In the genomic region with DNA sequence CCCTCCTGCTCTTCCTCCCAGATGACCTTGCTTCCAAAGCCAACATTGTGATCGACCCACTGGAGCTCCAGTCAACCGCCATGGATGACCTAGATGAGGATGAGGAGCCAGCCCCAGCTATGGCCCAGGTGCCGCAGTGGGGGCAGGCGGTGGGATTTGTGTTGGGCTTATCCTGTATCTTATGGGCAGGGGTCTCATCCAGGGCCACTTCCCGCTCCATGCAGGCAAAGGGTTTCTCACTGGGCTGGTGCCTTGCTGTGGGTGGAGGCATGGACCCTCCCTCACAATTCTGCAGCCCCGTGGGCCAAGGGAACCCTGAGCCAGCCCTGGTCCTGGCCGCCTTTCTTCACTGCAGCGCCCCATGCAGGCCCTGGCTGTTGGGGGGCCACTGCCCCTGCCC, we compare ENCODE assay signal across 19 cellular contexts. TPM values are rescaled to one million over a fixed set of nuclear protein-coding genes. Genes with fewer than 3 reads are reported as not detected.
A peak's percentile ranks its signal among the peaks of the same experiment; 100 is the strongest.
DNase-seq lines count a peak whose midpoint lies in the region; ATAC-seq, FAIRE-seq and TF ChIP-seq lines count a peak whose summit lies in the region.
"Had no signal": no experiment of that assay in that cellular context is flagged by ENCODE, and none has a peak within 500 bp of the region (broad histone marks: within the 10 kb centered on the region; RNA-seq: fewer than 3 reads in every experiment).

No MANE protein-coding gene starts in this region.

- no peaks in the 10 kb centered on the region for H3K9me3 Mint-ChIP-seq in stimulated activated memory B cell treated with anti-CD40 and anti-IgM and Interleukin-4, amounts not matched to agents 10 μg/mL and 1 μg/mL and 100 μg/mL, for 72 hours
- H3K9me3 Mint-ChIP-seq: CD14-positive monocyte; CD8-positive, alpha-beta T cell; GM23338; H9 had no signal

- ATAC-seq in stimulated activated memory B cell treated with anti-CD40 and anti-IgM and Interleukin-4, amounts not matched to agents 10 μg/mL and 1 μg/mL and 100 μg/mL, for 72 hours = no peak
- no peak for ATAC-seq in GM21529 (IDR thresholded peaks at IDR 0.05; ENCODE audit: unreplicated experiment)
- ATAC-seq: A549; CD8-positive, alpha-beta T cell; GM23338 had no signal

- CTCF ChIA-PET in H1 (lab: Charles Lee; ENCODE audit: partially characterized antibody) = interaction anchor here (1.7 to 9.7 kb wide), 5 partner anchors 8 to 136 kb away, joined by 4 to 127 read pairs (median 54); partner anchors contain the start of genes AMIGO3 and GMPPB

- H2AFZ ChIP-seq in H1 (ENCODE audit: low read length) = no peak overlapping the region
- H2AFZ ChIP-seq: GM23338 had no signal

- no peak overlapping the region for H2BK20ac ChIP-seq in H1 (ENCODE audit: low read length)

- no peak for FAIRE-seq in H1 (lab: Jason Lieb, UNC)
- FAIRE-seq: A549, D721Med, G401.6, GM12891 had no signal

- no peak for TF ChIP-seq EP300 in H1 (IDR thresholded peaks at IDR 0.05; ENCODE audit: borderline replicate concordance in 1 of 2, low read depth in 2 of 2, low read length in 2 of 2)

- peaks cover 4 to 5% (median 5%) of the 10 kb centered on the region in 4 experiments; a peak in 5 of 8 replicates for H3K36me3 ChIP-seq in H1 (ENCODE audit: control insufficient read depth in 2 of 4, insufficient read depth in 4 of 4, low read length in 3 of 4)
- H3K36me3 ChIP-seq: BE2C had no signal

- peak overlapping the region; percentile 15 for H3K27ac Mint-ChIP-seq in stimulated activated memory B cell treated with anti-CD40 and anti-IgM and Interleukin-4, amounts not matched to agents 10 μg/mL and 1 μg/mL and 100 μg/mL, for 72 hours
- H3K27ac Mint-ChIP-seq: CD8-positive, alpha-beta T cell; GM23338 had no signal

- no peak overlapping the region for H3K14ac ChIP-seq in H1 (ENCODE audit: insufficient read length)

- H3K27ac ChIP-seq in H1 (ENCODE audit: low read depth, low read length) = no peak overlapping the region
- H3K27ac ChIP-seq: A549 had no signal

- no peak overlapping the region; the same call in 1 of the 2 replicates for H2BK15ac ChIP-seq in H1 (ENCODE audit: low read length)

- no peaks in the 10 kb centered on the region for H3K79me1 ChIP-seq in H1 (ENCODE audit: low read depth, low read length)

- no peak overlapping the region for H3K4me2 ChIP-seq in H1 (ENCODE audit: insufficient read depth in 1 of 2, low read depth in 2 of 2, low read length in 2 of 2)
- H3K4me2 ChIP-seq: A549, GM23338 had no signal

- H2AK5ac ChIP-seq in H1 (ENCODE audit: low read depth, low read length) = no peak overlapping the region

- H3K4me1 Mint-ChIP-seq in stimulated activated memory B cell treated with anti-CD40 and anti-IgM and Interleukin-4, amounts not matched to agents 10 μg/mL and 1 μg/mL and 100 μg/mL, for 72 hours = peaks cover 14% of the 10 kb centered on the region
- H3K4me1 Mint-ChIP-seq: CD14-positive monocyte had no signal

- no peaks in the 10 kb centered on the region for H3K23me2 ChIP-seq in H1 (ENCODE audit: low read depth, low read length)

- DNase-seq in H1 (ENCODE audit: low read depth in 1 of 2, low spot score in 2 of 2) (no peak), SW480 (ENCODE audit: low spot score) (no peak)
- DNase-seq: BE2C; CD8-positive, alpha-beta T cell; COR-L47; DMS153; DMS79 treated with DMSO at 0.1 percent for 48 hours; EL; H9; KG1 had no signal

- no peak overlapping the region for H3K9ac ChIP-seq in H1 (replicated peaks in 1 of 4; ENCODE audit: extremely low read depth in 1 of 4, low read depth in 3 of 4, low read length in 3 of 4)

- H3K79me2 ChIP-seq in H1 (ENCODE audit: control insufficient read depth in 1 of 2, insufficient read depth in 2 of 2, low read length in 2 of 2) = no peaks in the 10 kb centered on the region

- H3K56ac ChIP-seq in H1 (replicated peaks; ENCODE audit: insufficient read length, low read depth, low read length) = no peak overlapping the region

- H3K18ac ChIP-seq in H1 (ENCODE audit: extremely low read depth, low read length) = no peak overlapping the region

- H2BK5ac ChIP-seq in H1 (ENCODE audit: low read depth, low read length) = 0 out of 2 replicates have a peak overlapping the region, but pooled peaks have one; percentile 35

- no peak for TF ChIP-seq CTCF in H1 (IDR thresholded peaks at IDR 0.05; ENCODE audit: control extremely low read depth in 1 of 3, insufficient read depth in 1 of 3, low read depth in 1 of 3, low read length in 3 of 3)

- peaks cover 0 to 9% (median 5%) of the 10 kb centered on the region in 4 experiments; a peak in 5 of 7 replicates for H3K4me1 ChIP-seq in H1 (replicated peaks in 1 of 4; ENCODE audit: control insufficient read depth in 3 of 4, insufficient read depth in 4 of 4, low read length in 3 of 4)
- H3K4me1 ChIP-seq: A549, BE2C had no signal

- no peak overlapping the region for H4K91ac ChIP-seq in H1 (replicated peaks; ENCODE audit: insufficient read length, low read length)

- no peaks in the 10 kb centered on the region for H3K27me3 Mint-ChIP-seq in stimulated activated memory B cell treated with anti-CD40 and anti-IgM and Interleukin-4, amounts not matched to agents 10 μg/mL and 1 μg/mL and 100 μg/mL, for 72 hours

- H2BK12ac ChIP-seq in H1 (ENCODE audit: low read depth, low read length) = no peak overlapping the region

- no peak for TF ChIP-seq POLR2A in H1 (IDR thresholded peaks at IDR 0.05; ENCODE audit: control extremely low read depth in 1 of 2, low read depth in 2 of 2, low read length in 2 of 2)

- H4K5ac ChIP-seq in H1 (ENCODE audit: insufficient read length, low read depth, low read length) = no peak overlapping the region

- H3K4me3 Mint-ChIP-seq in stimulated activated memory B cell treated with anti-CD40 and anti-IgM and Interleukin-4, amounts not matched to agents 10 μg/mL and 1 μg/mL and 100 μg/mL, for 72 hours = no peak overlapping the region
- H3K4me3 Mint-ChIP-seq: CD14-positive monocyte; CD8-positive, alpha-beta T cell; GM23338; H9 had no signal

- H3K9me3 ChIP-seq in H1 (ENCODE audit: insufficient read depth in 2 of 2, low read depth in 1 of 2, low read length in 1 of 2) = no peaks in the 10 kb centered on the region
- H3K9me3 ChIP-seq: A549, BE2C had no signal

- H3K36me3 Mint-ChIP-seq in stimulated activated memory B cell treated with anti-CD40 and anti-IgM and Interleukin-4, amounts not matched to agents 10 μg/mL and 1 μg/mL and 100 μg/mL, for 72 hours = peaks cover 37% of the 10 kb centered on the region

- no peak overlapping the region for H4K8ac ChIP-seq in H1 (ENCODE audit: extremely low read depth, insufficient read depth, low read length)

- H4K20me1 ChIP-seq in H1 (replicated peaks in 1 of 2; ENCODE audit: control insufficient read depth in 1 of 2, insufficient read depth in 2 of 2, low read length in 2 of 2) = peaks cover 0 to 15% of the 10 kb centered on the region in 2 experiments

- H2BK120ac ChIP-seq in H1 (replicated peaks; ENCODE audit: low read depth, low read length) = no peak overlapping the region

- no peak for TF ChIP-seq RAD21 in H1 (IDR thresholded peaks at IDR 0.05 in 1 of 2, conservative IDR thresholded peaks at IDR 0.05 in 1 of 2; ENCODE audit: low read depth in 2 of 2, low read length in 2 of 2)

- POLR2A ChIA-PET in H1 (lab: Charles Lee; ENCODE audit: partially characterized antibody) = interaction anchor here (5.7 kb wide), 1 partner anchor 14 kb away, joined by 57 read pairs; the partner anchor contains the start of gene AMIGO3

- H3K4ac ChIP-seq in H1 (replicated peaks; ENCODE audit: insufficient read length, low read depth, low read length) = no peak overlapping the region

- no peaks in the 10 kb centered on the region for H3K27me3 ChIP-seq in H1 (replicated peaks in 1 of 4; ENCODE audit: control insufficient read depth in 3 of 4, extremely low read depth in 1 of 4, insufficient read depth in 3 of 4, low read length in 3 of 4)
- H3K27me3 ChIP-seq: BE2C had no signal

- H3K23ac ChIP-seq in H1 (ENCODE audit: insufficient read length) = no peak overlapping the region

- WGBS in H1 (ENCODE audit: extremely low coverage in 1 of 2, insufficient coverage in 1 of 2, insufficient read length in 1 of 2, insufficient replicate concordance in 2 of 2, low coverage in 1 of 2, low lambda C conversion rate in 2 of 2, missing lambda C conversion rate in 1 of 2), 2 experiments = 90% methylated on average over 6 of the region's 8 CpGs; no CpG with 5 or more reads in 1 of the 2 experiments

- no peak overlapping the region for H3K4me3 ChIP-seq in H1 (ENCODE audit: extremely low read depth in 1 of 4, insufficient read depth in 2 of 4, low read depth in 3 of 4, low read length in 4 of 4)
- H3K4me3 ChIP-seq: A549, GM23338 had no signal

RNA-seq across cellular contexts. Expression of gene AMIGO3, which starts 14.9 kb away (rescaled TPM):
- 1.6 and 2.9 TPM in 2 replicates for total RNA-seq in H1 (2021; fragmentation: NEBNext Ultra II Directional; extraction: Animal tissue kit (Norgen Biotek cat#: 25700))
- polyA plus RNA-seq in H1 (2011; rRNA removed) = 8.8 and 13.1 TPM in 2 replicates
- polyA plus RNA-seq in H1 (2011; cell fraction: cytosol; rRNA removed) = 5.9 TPM
- polyA plus RNA-seq in H1 (2011; cell fraction: nucleus; rRNA removed) = 7.3 TPM
- polyA plus RNA-seq in H1 (2012, experiment 1 of 2) = 3.7 to 6.4 TPM (median 6.0 TPM) in 4 replicates
- polyA plus RNA-seq in H1 (2012, experiment 2 of 2) = 5.3 TPM
- polyA plus RNA-seq in H1 (2013, experiment 1 of 2) = 7.9 TPM
- 7.7 TPM for polyA plus RNA-seq in H1 (2013, experiment 2 of 2)
- 3.1 and 3.4 TPM in 2 replicates for polyA minus RNA-seq in H1 (2011; rRNA and poly(A)+ RNA removed)
- polyA minus RNA-seq in H1 (2011; cell fraction: cytosol; rRNA and poly(A)+ RNA removed) = 8.0 TPM
- 14.2 TPM for polyA minus RNA-seq in H1 (2011; cell fraction: nucleus; rRNA and poly(A)+ RNA removed)
- polyA plus RNA-seq: AG04450, CD14-positive monocyte had no signal

RNA-seq across cellular contexts. Expression of gene RNF123, which starts 15.3 kb away (rescaled TPM):
- total RNA-seq in H1 (2021; fragmentation: NEBNext Ultra II Directional; extraction: Animal tissue kit (Norgen Biotek cat#: 25700)) = 30.5 and 34.2 TPM in 2 replicates
- 57.7 and 71.5 TPM in 2 replicates for polyA plus RNA-seq in H1 (2011; rRNA removed)
- polyA plus RNA-seq in H1 (2011; cell fraction: cytosol; rRNA removed) = 42.3 TPM
- polyA plus RNA-seq in H1 (2011; cell fraction: nucleus; rRNA removed) = 154 TPM
- polyA plus RNA-seq in H1 (2012, experiment 1 of 2) = 14.4 to 33.7 TPM (median 28.7 TPM) in 4 replicates
- 25.2 TPM for polyA plus RNA-seq in H1 (2012, experiment 2 of 2)
- 25.4 TPM for polyA plus RNA-seq in H1 (2013, experiment 1 of 2)
- 26.8 TPM for polyA plus RNA-seq in H1 (2013, experiment 2 of 2)
- 49.8 TPM in 2 replicates for polyA minus RNA-seq in H1 (2011; rRNA and poly(A)+ RNA removed)
- polyA minus RNA-seq in H1 (2011; cell fraction: cytosol; rRNA and poly(A)+ RNA removed) = 26.6 TPM
- 51.9 TPM for polyA minus RNA-seq in H1 (2011; cell fraction: nucleus; rRNA and poly(A)+ RNA removed)

RNA-seq across cellular contexts. Expression of gene MST1, which starts 15.4 kb away (rescaled TPM):
- total RNA-seq in H1 (2021; fragmentation: NEBNext Ultra II Directional; extraction: Animal tissue kit (Norgen Biotek cat#: 25700)) = 6.2 and 8.5 TPM in 2 replicates
- 9.5 and 14.2 TPM in 2 replicates for polyA plus RNA-seq in H1 (2011; rRNA removed)
- polyA plus RNA-seq in H1 (2011; cell fraction: cytosol; rRNA removed) = 13.9 TPM
- polyA plus RNA-seq in H1 (2011; cell fraction: nucleus; rRNA removed) = 85.9 TPM
- polyA plus RNA-seq in H1 (2012, experiment 1 of 2) = 9.0 to 11.8 TPM (median 9.3 TPM) in 4 replicates
- 4.6 TPM for polyA plus RNA-seq in H1 (2012, experiment 2 of 2)
- 8.6 TPM for polyA plus RNA-seq in H1 (2013, experiment 1 of 2)
- polyA plus RNA-seq in H1 (2013, experiment 2 of 2) = 7.0 TPM
- 6.0 and 7.3 TPM in 2 replicates for polyA minus RNA-seq in H1 (2011; rRNA and poly(A)+ RNA removed)
- 13.4 TPM for polyA minus RNA-seq in H1 (2011; cell fraction: cytosol; rRNA and poly(A)+ RNA removed)
- polyA minus RNA-seq in H1 (2011; cell fraction: nucleus; rRNA and poly(A)+ RNA removed) = 23.3 TPM

RNA-seq across cellular contexts. Expression of gene GMPPB, which starts 19.1 kb away (rescaled TPM):
- total RNA-seq in H1 (2021; fragmentation: NEBNext Ultra II Directional; extraction: Animal tissue kit (Norgen Biotek cat#: 25700)) = 23.9 and 24.0 TPM in 2 replicates
- 20.9 and 26.6 TPM in 2 replicates for polyA plus RNA-seq in H1 (2011; rRNA removed)
- 22.7 TPM for polyA plus RNA-seq in H1 (2011; cell fraction: cytosol; rRNA removed)
- polyA plus RNA-seq in H1 (2011; cell fraction: nucleus; rRNA removed) = 27.5 TPM
- polyA plus RNA-seq in H1 (2012, experiment 1 of 2) = 11.9 to 25.8 TPM (median 24.2 TPM) in 4 replicates
- polyA plus RNA-seq in H1 (2012, experiment 2 of 2) = 21.9 TPM
- 8.3 TPM for polyA plus RNA-seq in H1 (2013, experiment 1 of 2)
- 9.1 TPM for polyA plus RNA-seq in H1 (2013, experiment 2 of 2)
- 24.6 and 27.9 TPM in 2 replicates for polyA minus RNA-seq in H1 (2011; rRNA and poly(A)+ RNA removed)
- polyA minus RNA-seq in H1 (2011; cell fraction: cytosol; rRNA and poly(A)+ RNA removed) = 15.9 TPM
- 27.7 TPM for polyA minus RNA-seq in H1 (2011; cell fraction: nucleus; rRNA and poly(A)+ RNA removed)

RNA-seq across cellular contexts. Expression of gene APEH, which starts 30.5 kb away (rescaled TPM):
- total RNA-seq in H1 (2021; fragmentation: NEBNext Ultra II Directional; extraction: Animal tissue kit (Norgen Biotek cat#: 25700)) = 222 and 236 TPM in 2 replicates
- 260 and 275 TPM in 2 replicates for polyA plus RNA-seq in H1 (2011; rRNA removed)
- 237 TPM for polyA plus RNA-seq in H1 (2011; cell fraction: cytosol; rRNA removed)
- 509 TPM for polyA plus RNA-seq in H1 (2011; cell fraction: nucleus; rRNA removed)
- polyA plus RNA-seq in H1 (2012, experiment 1 of 2) = 188 to 293 TPM (median 261 TPM) in 4 replicates
- polyA plus RNA-seq in H1 (2012, experiment 2 of 2) = 246 TPM
- polyA plus RNA-seq in H1 (2013, experiment 1 of 2) = 99.8 TPM
- polyA plus RNA-seq in H1 (2013, experiment 2 of 2) = 92.7 TPM
- polyA minus RNA-seq in H1 (2011; rRNA and poly(A)+ RNA removed) = 303 and 366 TPM in 2 replicates
- 156 TPM for polyA minus RNA-seq in H1 (2011; cell fraction: cytosol; rRNA and poly(A)+ RNA removed)
- 198 TPM for polyA minus RNA-seq in H1 (2011; cell fraction: nucleus; rRNA and poly(A)+ RNA removed)
